8 cellular contexts compared by ENCODE assay signal in the genomic region with DNA sequence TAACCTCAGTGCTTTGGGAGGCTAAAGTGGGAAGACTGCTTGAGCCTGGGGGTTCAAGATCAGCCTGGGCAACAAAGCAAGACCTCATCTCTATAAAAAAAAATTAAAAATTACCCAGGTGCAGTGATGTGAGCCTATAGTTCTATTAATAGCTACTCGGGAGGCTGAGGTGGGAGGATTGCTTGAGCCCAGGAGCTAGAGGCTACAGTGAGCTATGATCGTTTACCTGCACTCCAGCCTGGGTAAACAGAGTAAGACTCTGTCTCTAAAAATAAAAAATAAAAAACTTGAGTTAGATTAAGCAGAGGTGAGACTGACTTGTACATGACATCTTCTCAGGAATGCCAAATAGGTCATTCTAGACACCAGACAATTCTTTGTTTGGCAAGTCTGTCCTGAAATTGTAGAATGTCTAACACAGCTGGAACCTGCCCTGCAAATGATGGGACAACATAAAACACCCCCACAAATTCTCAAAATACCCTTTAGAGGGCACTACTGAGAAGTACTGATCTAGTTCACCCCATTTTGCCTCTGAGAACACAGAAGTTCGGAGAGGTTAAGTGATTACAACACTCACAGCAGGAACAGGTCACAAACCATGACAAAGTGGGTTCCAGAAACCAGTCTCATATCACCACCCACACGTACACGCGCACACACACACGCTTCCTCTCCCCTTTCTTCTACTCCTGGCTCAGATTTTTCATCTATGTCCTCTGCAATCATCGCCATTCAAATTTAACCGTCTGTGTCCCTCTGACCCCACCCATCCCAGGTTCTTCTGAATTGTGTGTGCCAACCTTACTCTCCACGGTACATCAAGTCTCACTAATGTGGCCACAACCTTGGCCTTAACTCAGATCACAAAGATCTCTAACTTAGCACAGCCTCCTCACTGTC. TPM values are rescaled to one million over a fixed set of nuclear protein-coding genes. Genes with fewer than 3 reads are reported as not detected.
A peak's percentile ranks its signal among the peaks of the same experiment; 100 is the strongest.
DNase-seq lines count a peak whose midpoint lies in the region; ATAC-seq and TF ChIP-seq lines count a peak whose summit lies in the region.

No MANE protein-coding gene starts in this region.

- no peaks in the 10 kb centered on the region for H3K36me3 ChIP-seq in iPS DF 6.9 (ENCODE audit: control insufficient read depth, insufficient read depth, low read length)

- H3K27me3 Mint-ChIP-seq in activated T-helper 1 cell treated with anti-CD3 and anti-CD28 coated beads, Interleukin-12 subunit alpha, Interleukin-12 subunit beta, Interleukin-2, Interleukin-4 antibody, amounts not matched to agents 30 ng/mL and 10 ng/mL and 1 ng/mL, durations not matched to agents 14 hours and 24 hours and 36 hours (ENCODE audit: insufficient read depth), result no peaks in the 10 kb centered on the region

- H3K27ac Mint-ChIP-seq in activated T-helper 1 cell treated with anti-CD3 and anti-CD28 coated beads, Interleukin-12 subunit alpha, Interleukin-12 subunit beta, Interleukin-2, Interleukin-4 antibody, amounts not matched to agents 30 ng/mL and 10 ng/mL and 1 ng/mL, durations not matched to agents 14 hours and 24 hours and 36 hours, result peak overlapping the region; percentile 95

- intact Hi-C loops in activated T-helper 1 cell treated with anti-CD3 and anti-CD28 coated beads, Interleukin-12 subunit alpha, Interleukin-12 subunit beta, Interleukin-2, Interleukin-4 antibody, amounts not matched to agents 30 ng/mL and 10 ng/mL and 1 ng/mL, durations not matched to agents 14 hours and 24 hours and 36 hours (cut with micrococcal nuclease), result loop anchor here (1.0 to 10.0 kb wide), 13 partner anchors 13 to 1789 kb away; partner anchors contain the start of gene ARHGAP18

- no peak overlapping the region for H3K27ac ChIP-seq in iPS DF 6.9 (ENCODE audit: low read length)

- no peak overlapping the region for H3K4me3 ChIP-seq in iPS DF 6.9 (ENCODE audit: low read length)

- peak; percentile 88 for ATAC-seq in HG02588 (IDR thresholded peaks at IDR 0.05; ENCODE audit: unreplicated experiment)

- H3K4me1 ChIP-seq in iPS DF 6.9 (ENCODE audit: control insufficient read depth, insufficient read depth, low read length), result no peaks in the 10 kb centered on the region

- peak; percentile 74 for DNase-seq in GM13976 (ENCODE audit: low spot score)
- peak; percentile 87 for DNase-seq in NOMO-1 treated with DMSO at 0.1 percent for 48 hours (lab: John Stamatoyannopoulos, UW; ENCODE audit: unreplicated experiment)
- DNase-seq in activated T-helper 1 cell treated with anti-CD3 and anti-CD28 coated beads, Interleukin-12 subunit alpha, Interleukin-12 subunit beta, Interleukin-2, Interleukin-4 antibody, amounts not matched to agents 30 ng/mL and 10 ng/mL and 1 ng/mL, durations not matched to agents 14 hours and 24 hours and 36 hours (ENCODE audit: low spot score), result peak; percentile 53
- DNase-seq in iPS DF 6.9 (ENCODE audit: low read depth, low spot score), result peak; percentile 13
- peak; percentile 26 to 60 (median 57) for DNase-seq in stimulated activated CD4-positive, alpha-beta T cell treated with anti-CD3 and anti-CD28 coated beads, TNF-alpha, amount 100 ng/mL, for 4 hours (ENCODE audit: low read depth in 3 of 3)
- DNase-seq in HPDE6-E6E7 (ENCODE audit: extremely low spot score), result no peak
- no peak for DNase-seq in NCI-H345 (lab: John Stamatoyannopoulos, UW)

- H3K27me3 ChIP-seq in iPS DF 6.9 (ENCODE audit: control insufficient read depth, insufficient read depth, low read length), result no peaks in the 10 kb centered on the region

- in situ Hi-C loops in GM13976 (cut with MboI; ENCODE audit: low sequenced_read_pairs, unreplicated experiment), result no loop called here

- no peaks in the 10 kb centered on the region for H3K9me3 Mint-ChIP-seq in activated T-helper 1 cell treated with anti-CD3 and anti-CD28 coated beads, Interleukin-12 subunit alpha, Interleukin-12 subunit beta, Interleukin-2, Interleukin-4 antibody, amounts not matched to agents 30 ng/mL and 10 ng/mL and 1 ng/mL, durations not matched to agents 14 hours and 24 hours and 36 hours

- peak; percentile 32 for TF ChIP-seq CTCF in GM13976 (IDR thresholded peaks at IDR 0.05; ENCODE audit: borderline replicate concordance, control extremely low read depth, extremely low read depth, insufficient read depth, missing control alignments)

- no peaks in the 10 kb centered on the region for H3K36me3 Mint-ChIP-seq in activated T-helper 1 cell treated with anti-CD3 and anti-CD28 coated beads, Interleukin-12 subunit alpha, Interleukin-12 subunit beta, Interleukin-2, Interleukin-4 antibody, amounts not matched to agents 30 ng/mL and 10 ng/mL and 1 ng/mL, durations not matched to agents 14 hours and 24 hours and 36 hours (ENCODE audit: low read depth)

- H3K4me3 Mint-ChIP-seq in activated T-helper 1 cell treated with anti-CD3 and anti-CD28 coated beads, Interleukin-12 subunit alpha, Interleukin-12 subunit beta, Interleukin-2, Interleukin-4 antibody, amounts not matched to agents 30 ng/mL and 10 ng/mL and 1 ng/mL, durations not matched to agents 14 hours and 24 hours and 36 hours, result peak overlapping the region; percentile 66

- WGBS in iPS DF 6.9 (ENCODE audit: insufficient coverage, insufficient read length), result 100% methylated on average over 5 of the region's 10 CpGs

- peaks cover 49% of the 10 kb centered on the region for H3K4me1 Mint-ChIP-seq in activated T-helper 1 cell treated with anti-CD3 and anti-CD28 coated beads, Interleukin-12 subunit alpha, Interleukin-12 subunit beta, Interleukin-2, Interleukin-4 antibody, amounts not matched to agents 30 ng/mL and 10 ng/mL and 1 ng/mL, durations not matched to agents 14 hours and 24 hours and 36 hours (ENCODE audit: low read depth)

- no peaks in the 10 kb centered on the region for H3K9me3 ChIP-seq in iPS DF 6.9 (ENCODE audit: control insufficient read depth, insufficient read depth, low read length)

RNA-seq across cellular contexts. Expression of gene ARHGAP18, which starts 38.3 kb away (rescaled TPM):
- 3.8 and 5.0 TPM in 2 replicates for total RNA-seq in activated T-helper 1 cell treated with anti-CD3 and anti-CD28 coated beads, Interleukin-12 subunit alpha, Interleukin-12 subunit beta, Interleukin-2, Interleukin-4 antibody, amounts not matched to agents 30 ng/mL and 10 ng/mL and 1 ng/mL, durations not matched to agents 14 hours and 24 hours and 36 hours

Comparison
In these comparisons a context has a peak if more than half of its experiments do, and no peak if none do; other contexts are left out.
1. DNase-seq: peak in GM13976 (single experiment), NOMO-1 treated with DMSO at 0.1 percent for 48 hours (single experiment), activated T-helper 1 cell treated with anti-CD3 and anti-CD28 coated beads, Interleukin-12 subunit alpha, Interleukin-12 subunit beta, Interleukin-2, Interleukin-4 antibody, amounts not matched to agents 30 ng/mL and 10 ng/mL and 1 ng/mL, durations not matched to agents 14 hours and 24 hours and 36 hours (single experiment), iPS DF 6.9 (single experiment) and stimulated activated CD4-positive, alpha-beta T cell treated with anti-CD3 and anti-CD28 coated beads, TNF-alpha, amount 100 ng/mL, for 4 hours (3 of 3); none in HPDE6-E6E7 (single experiment) and NCI-H345 (single experiment).